Comparison of ENCODE assay signal across 8 cellular contexts in genomic region chr14:51780006-51780692, GRCh38.
A peak's percentile ranks its signal among the peaks of the same experiment; 100 is the strongest.
DNase-seq lines count a peak whose midpoint lies in the region; ATAC-seq, FAIRE-seq and TF ChIP-seq lines count a peak whose summit lies in the region.

No MANE protein-coding gene starts in this region.

- H2BK120ac ChIP-seq in H9 (ENCODE audit: low read depth, low read length, poor library complexity, severe bottlenecking): no peak overlapping the region

- H3K27me3 Mint-ChIP-seq in H9 (ENCODE audit: low read depth): peaks cover 9% of the 10 kb centered on the region

- H4K20me1 ChIP-seq in H9 (ENCODE audit: control insufficient read depth, insufficient read depth, insufficient read length) (no peaks in the 10 kb centered on the region), keratinocyte (ENCODE audit: control insufficient read depth, extremely low read depth, insufficient read depth, low read length) (no peaks in the 10 kb centered on the region)

- H3K18ac ChIP-seq in H9 (ENCODE audit: insufficient read length, low read depth, low read length): no peak overlapping the region

- no peak overlapping the region for H2BK20ac ChIP-seq in H9 (ENCODE audit: low read depth, low read length, poor library complexity, severe bottlenecking)

- no peaks in the 10 kb centered on the region for H3K79me1 ChIP-seq in H9 (ENCODE audit: insufficient read depth, low read depth, low read length, poor library complexity, severe bottlenecking)

- dilution Hi-C loops in keratinocyte (cut with MboI; ENCODE audit: extremely low pct_ligation_motif_present, low sequenced_read_pairs): no loop called here

- H3K9me3 Mint-ChIP-seq in H9: no peaks in the 10 kb centered on the region; a peak in 2 of 5 replicates

- no peak overlapping the region for H3K4ac ChIP-seq in H9 (ENCODE audit: low read depth, low read length)

- DNase-seq in C1 segment of cervical spinal cord (lab: John Stamatoyannopoulos, UW): peak in 12 of 14 donors; percentile 10 to 48 (median 22)
- DNase-seq in H9: peak; percentile 71
- DNase-seq in NCI-H2171 (lab: John Stamatoyannopoulos, UW): peak; percentile 74
- peak; percentile 44 for DNase-seq in activated CD4-positive, CD25-positive, alpha-beta regulatory T cell treated with anti-CD3 and anti-CD28 coated beads, Interleukin-2, amount 50 U/mL, for 16 hours (ENCODE audit: low read depth, low spot score)
- peak; percentile 53 for DNase-seq in bronchial epithelial cell (ENCODE audit: low read depth)
- DNase-seq in keratinocyte (ENCODE audit: low read depth, low spot score): no peak
- peak; percentile 52 to 58 (median 56) for DNase-seq in stimulated activated CD4-positive, alpha-beta T cell treated with anti-CD3 and anti-CD28 coated beads, Interleukin-1b, Interleukin-23, amount 100 ng/mL, for 24 hours (ENCODE audit: low read depth in 4 of 4, low spot score in 1 of 4)

- peaks cover 5% of the 10 kb centered on the region for H3K23me2 ChIP-seq in H9 (ENCODE audit: insufficient read length, low read depth, low read length, poor library complexity, severe bottlenecking)

- H3K23ac ChIP-seq in H9 (ENCODE audit: insufficient read length, low read depth, low read length): no peak overlapping the region

- H3K4me2 ChIP-seq in H9 (ENCODE audit: insufficient read depth, insufficient read length, low read length) (no peak overlapping the region), keratinocyte (ENCODE audit: control insufficient read depth, extremely low read depth, insufficient read depth, low read depth, low read length) (peak overlapping the region; percentile 35)

- H3K27ac ChIP-seq in H9 (ENCODE audit: insufficient read length, low read depth, low read length): no peak overlapping the region
- H3K27ac ChIP-seq in keratinocyte (ENCODE audit: control insufficient read depth, insufficient read depth, low read length): no peak overlapping the region

- FAIRE-seq in bronchial epithelial cell (lab: Jason Lieb, UNC) (no peak), keratinocyte (lab: Jason Lieb, UNC) (no peak)

- H3T11ph ChIP-seq in H9 (ENCODE audit: low read length): no peak overlapping the region

- no peak overlapping the region for H3K4me3 ChIP-seq in bronchial epithelial cell (ENCODE audit: low read depth, low read length)
- no peak overlapping the region for H3K4me3 ChIP-seq in keratinocyte (ENCODE audit: control insufficient read depth in 2 of 3, extremely low read depth in 1 of 3, insufficient read depth in 2 of 3, low read depth in 1 of 3, low read length in 3 of 3)

- H4K8ac ChIP-seq in H9 (replicated peaks; ENCODE audit: insufficient read length, low read depth, low read length): no peak overlapping the region

- no peaks in the 10 kb centered on the region; the same call in 1 of the 2 replicates for H3K4me1 ChIP-seq in H9 (ENCODE audit: insufficient read depth, low read length)
- H3K4me1 ChIP-seq in keratinocyte (ENCODE audit: control insufficient read depth, extremely low read depth, insufficient read depth, low read length): no peaks in the 10 kb centered on the region

- H3K36me3 ChIP-seq in bronchial epithelial cell (ENCODE audit: control insufficient read depth, insufficient read depth, low read length): no peaks in the 10 kb centered on the region
- H3K36me3 ChIP-seq in keratinocyte (ENCODE audit: control insufficient read depth in 2 of 2, extremely low read depth in 1 of 2, insufficient read depth in 2 of 2, low read length in 2 of 2): no peaks in the 10 kb centered on the region

- no peak overlapping the region for H2BK5ac ChIP-seq in H9 (ENCODE audit: insufficient read length, low read length)

- H3K27me3 ChIP-seq in H9 (ENCODE audit: insufficient read depth, low read length) (no peaks in the 10 kb centered on the region), bronchial epithelial cell (ENCODE audit: control insufficient read depth, insufficient read depth, low read length) (no peaks in the 10 kb centered on the region), keratinocyte (ENCODE audit: control insufficient read depth, extremely low read depth, insufficient read depth, low read length) (peaks cover 5% of the 10 kb centered on the region)

- no peak overlapping the region for H4K91ac ChIP-seq in H9 (ENCODE audit: insufficient read length, low read depth, low read length)

- no peak overlapping the region for H2AK5ac ChIP-seq in H9 (ENCODE audit: insufficient read length, low read length)

- H3K9me3 ChIP-seq in H9 (ENCODE audit: control insufficient read depth, low read depth, low read length) (no peaks in the 10 kb centered on the region), keratinocyte (ENCODE audit: control insufficient read depth, low read depth, low read length) (peaks cover under 1% of the 10 kb centered on the region)

- H3K36me3 Mint-ChIP-seq in H9 (ENCODE audit: insufficient read depth in 1 of 3, low read depth in 3 of 3): no peaks in the 10 kb centered on the region

- no CpG with 5 or more reads among the region's 13 CpGs for WGBS in H9 (ENCODE audit: extremely low coverage, insufficient read length, low lambda C conversion rate)

- H3K27ac Mint-ChIP-seq in H9: no peak overlapping the region

- no peak overlapping the region for H2BK15ac ChIP-seq in H9 (ENCODE audit: low read depth, low read length)

- no peak overlapping the region for H2AFZ ChIP-seq in H9 (ENCODE audit: low read length)
- H2AFZ ChIP-seq in keratinocyte (ENCODE audit: control insufficient read depth, low read length): no peak overlapping the region

- no peak for ATAC-seq in HG02884 (IDR thresholded peaks at IDR 0.05; ENCODE audit: unreplicated experiment)

- H3K79me2 ChIP-seq in H9 (ENCODE audit: insufficient read depth, low read length): no peaks in the 10 kb centered on the region
- no peaks in the 10 kb centered on the region for H3K79me2 ChIP-seq in keratinocyte (ENCODE audit: control insufficient read depth, insufficient read depth, low read length)

- H3K4me1 Mint-ChIP-seq in H9: peaks cover 10 to 14% of the 10 kb centered on the region in 2 experiments

- no peak overlapping the region for H3K9ac ChIP-seq in H9 (ENCODE audit: extremely low read depth, insufficient read length, low read length)
- no peak overlapping the region for H3K9ac ChIP-seq in keratinocyte (ENCODE audit: control insufficient read depth, extremely low read depth, insufficient read depth, low read length)

- H3K9me1 ChIP-seq in keratinocyte (ENCODE audit: control insufficient read depth, extremely low read depth, insufficient read depth, low read length): no peaks in the 10 kb centered on the region

- no peak overlapping the region for H3K56ac ChIP-seq in H9 (ENCODE audit: insufficient read length, low read depth, low read length)

- TF ChIP-seq CTCF in H9 (conservative IDR thresholded peaks at IDR 0.05): peak; percentile 87
- TF ChIP-seq CTCF in bronchial epithelial cell (IDR thresholded peaks at IDR 0.05; ENCODE audit: insufficient read depth, low read length, severe bottlenecking): peak; percentile 69
- TF ChIP-seq CTCF in keratinocyte (optimal IDR thresholded peaks at IDR 0.05 in 1 of 3, IDR thresholded peaks at IDR 0.05 in 1 of 3, conservative IDR thresholded peaks at IDR 0.05 in 1 of 3; ENCODE audit: extremely low read depth in 1 of 3, insufficient read depth in 2 of 3, low read length in 3 of 3): peak; percentile 72 to 75 (median 73)

- no peak overlapping the region for H4K5ac ChIP-seq in H9 (ENCODE audit: insufficient read length, low read depth, low read length)

- no peak overlapping the region for H3K14ac ChIP-seq in H9 (ENCODE audit: insufficient read depth, low read length)

- H2BK12ac ChIP-seq in H9 (ENCODE audit: insufficient read length, low read depth, low read length): no peak overlapping the region

- H3K4me3 Mint-ChIP-seq in H9: no peak overlapping the region
